ENCODE assay signal across 1 cellular context in genomic region chr9:114117614-114117995, GRCh38.
TF ChIP-seq lines count a peak whose summit lies in the region.

No MANE protein-coding gene starts in this region.

TF ChIP-seq in HepG2, 621 proteins besides CTCF, POLR2A, EP300 and RAD21 (continued from another document and continues in another):
- no peak for TF ChIP-seq SNAPC2 (CRISPR knock-in tag; IDR thresholded peaks at IDR 0.05)
- TF ChIP-seq THYN1 (CRISPR knock-in tag; IDR thresholded peaks at IDR 0.05; ENCODE audit: borderline replicate concordance, low read depth): no peak
- no peak; the same call in 1 of the 2 replicates for TF ChIP-seq ZNF792 (CRISPR knock-in tag; IDR thresholded peaks at IDR 0.05)
- TF ChIP-seq ZBTB39 (CRISPR knock-in tag; IDR thresholded peaks at IDR 0.05): no peak
- TF ChIP-seq JARID2 (CRISPR knock-in tag; IDR thresholded peaks at IDR 0.05; ENCODE audit: insufficient replicate concordance): no peak
- no peak for TF ChIP-seq ZNF724P (CRISPR knock-in tag; IDR thresholded peaks at IDR 0.05; ENCODE audit: borderline replicate concordance)
- TF ChIP-seq, protein P1, sequence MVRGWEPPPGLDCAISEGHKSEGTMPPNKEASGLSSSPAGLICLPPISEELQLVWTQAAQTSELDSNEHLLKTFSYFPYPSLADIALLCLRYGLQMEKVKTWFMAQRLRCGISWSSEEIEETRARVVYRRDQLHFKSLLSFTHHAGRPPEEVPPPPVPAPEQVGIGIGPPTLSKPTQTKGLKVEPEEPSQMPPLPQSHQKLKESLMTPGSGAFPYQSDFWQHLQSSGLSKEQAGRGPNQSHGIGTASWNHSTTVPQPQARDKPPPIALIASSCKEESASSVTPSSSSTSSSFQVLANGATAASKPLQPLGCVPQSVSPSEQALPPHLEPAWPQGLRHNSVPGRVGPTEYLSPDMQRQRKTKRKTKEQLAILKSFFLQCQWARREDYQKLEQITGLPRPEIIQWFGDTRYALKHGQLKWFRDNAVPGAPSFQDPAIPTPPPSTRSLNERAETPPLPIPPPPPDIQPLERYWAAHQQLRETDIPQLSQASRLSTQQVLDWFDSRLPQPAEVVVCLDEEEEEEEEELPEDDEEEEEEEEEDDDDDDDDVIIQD (CRISPR knock-in tag; IDR thresholded peaks at IDR 0.05; ENCODE audit: low read depth): no peak
- no peak for TF ChIP-seq TEF (CRISPR knock-in tag; IDR thresholded peaks at IDR 0.05)
- no peak for TF ChIP-seq CREM (IDR thresholded peaks at IDR 0.05)
- TF ChIP-seq CREM (CRISPR knock-in tag; IDR thresholded peaks at IDR 0.05): no peak
- TF ChIP-seq U2AF2 (IDR thresholded peaks at IDR 0.05; ENCODE audit: low read depth, low read length): no peak
- TF ChIP-seq HOXA9 (CRISPR knock-in tag; IDR thresholded peaks at IDR 0.05; ENCODE audit: borderline replicate concordance): no peak
- TF ChIP-seq KMT2A (CRISPR knock-in tag; IDR thresholded peaks at IDR 0.05): no peak
- TF ChIP-seq MTF1 (CRISPR knock-in tag; IDR thresholded peaks at IDR 0.05): no peak
- no peak for TF ChIP-seq ZSCAN12 (CRISPR knock-in tag; IDR thresholded peaks at IDR 0.05)
- no peak for TF ChIP-seq MAX (IDR thresholded peaks at IDR 0.05)
- no peak for TF ChIP-seq ARID2 (CRISPR knock-in tag; IDR thresholded peaks at IDR 0.05; ENCODE audit: borderline replicate concordance)
- no peak for TF ChIP-seq MEIS1 (CRISPR knock-in tag; IDR thresholded peaks at IDR 0.05; ENCODE audit: borderline replicate concordance)
- TF ChIP-seq RBM22 (optimal IDR thresholded peaks at IDR 0.05; ENCODE audit: low read length): no peak
- TF ChIP-seq, protein P2, sequence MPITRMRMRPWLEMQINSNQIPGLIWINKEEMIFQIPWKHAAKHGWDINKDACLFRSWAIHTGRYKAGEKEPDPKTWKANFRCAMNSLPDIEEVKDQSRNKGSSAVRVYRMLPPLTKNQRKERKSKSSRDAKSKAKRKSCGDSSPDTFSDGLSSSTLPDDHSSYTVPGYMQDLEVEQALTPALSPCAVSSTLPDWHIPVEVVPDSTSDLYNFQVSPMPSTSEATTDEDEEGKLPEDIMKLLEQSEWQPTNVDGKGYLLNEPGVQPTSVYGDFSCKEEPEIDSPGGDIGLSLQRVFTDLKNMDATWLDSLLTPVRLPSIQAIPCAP (CRISPR knock-in tag; IDR thresholded peaks at IDR 0.05; ENCODE audit: low read depth): no peak
- 0 out of 4 replicates have a peak, but pooled peaks of 1 of the 2 experiments have one; percentile 15 for TF ChIP-seq NR2F1 (CRISPR knock-in tag; IDR thresholded peaks at IDR 0.05)
- no peak for TF ChIP-seq ELF1 (CRISPR knock-in tag; IDR thresholded peaks at IDR 0.05)
- TF ChIP-seq, protein P3, sequence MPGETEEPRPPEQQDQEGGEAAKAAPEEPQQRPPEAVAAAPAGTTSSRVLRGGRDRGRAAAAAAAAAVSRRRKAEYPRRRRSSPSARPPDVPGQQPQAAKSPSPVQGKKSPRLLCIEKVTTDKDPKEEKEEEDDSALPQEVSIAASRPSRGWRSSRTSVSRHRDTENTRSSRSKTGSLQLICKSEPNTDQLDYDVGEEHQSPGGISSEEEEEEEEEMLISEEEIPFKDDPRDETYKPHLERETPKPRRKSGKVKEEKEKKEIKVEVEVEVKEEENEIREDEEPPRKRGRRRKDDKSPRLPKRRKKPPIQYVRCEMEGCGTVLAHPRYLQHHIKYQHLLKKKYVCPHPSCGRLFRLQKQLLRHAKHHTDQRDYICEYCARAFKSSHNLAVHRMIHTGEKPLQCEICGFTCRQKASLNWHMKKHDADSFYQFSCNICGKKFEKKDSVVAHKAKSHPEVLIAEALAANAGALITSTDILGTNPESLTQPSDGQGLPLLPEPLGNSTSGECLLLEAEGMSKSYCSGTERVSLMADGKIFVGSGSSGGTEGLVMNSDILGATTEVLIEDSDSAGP (CRISPR knock-in tag; IDR thresholded peaks at IDR 0.05; ENCODE audit: borderline replicate concordance): no peak
- TF ChIP-seq ZNF780A (CRISPR knock-in tag; IDR thresholded peaks at IDR 0.05): no peak
- no peak for TF ChIP-seq POGZ (CRISPR knock-in tag; IDR thresholded peaks at IDR 0.05)
- TF ChIP-seq CEBPB (IDR thresholded peaks at IDR 0.05; ENCODE audit: borderline replicate concordance, low read depth, low read length): no peak
- no peak for TF ChIP-seq ZNF138 (CRISPR knock-in tag; IDR thresholded peaks at IDR 0.05; ENCODE audit: low read depth)
- no peak; the same call in 1 of the 2 replicates for TF ChIP-seq ZNF276 (CRISPR knock-in tag; IDR thresholded peaks at IDR 0.05; ENCODE audit: low read depth)
- TF ChIP-seq, protein P4, sequence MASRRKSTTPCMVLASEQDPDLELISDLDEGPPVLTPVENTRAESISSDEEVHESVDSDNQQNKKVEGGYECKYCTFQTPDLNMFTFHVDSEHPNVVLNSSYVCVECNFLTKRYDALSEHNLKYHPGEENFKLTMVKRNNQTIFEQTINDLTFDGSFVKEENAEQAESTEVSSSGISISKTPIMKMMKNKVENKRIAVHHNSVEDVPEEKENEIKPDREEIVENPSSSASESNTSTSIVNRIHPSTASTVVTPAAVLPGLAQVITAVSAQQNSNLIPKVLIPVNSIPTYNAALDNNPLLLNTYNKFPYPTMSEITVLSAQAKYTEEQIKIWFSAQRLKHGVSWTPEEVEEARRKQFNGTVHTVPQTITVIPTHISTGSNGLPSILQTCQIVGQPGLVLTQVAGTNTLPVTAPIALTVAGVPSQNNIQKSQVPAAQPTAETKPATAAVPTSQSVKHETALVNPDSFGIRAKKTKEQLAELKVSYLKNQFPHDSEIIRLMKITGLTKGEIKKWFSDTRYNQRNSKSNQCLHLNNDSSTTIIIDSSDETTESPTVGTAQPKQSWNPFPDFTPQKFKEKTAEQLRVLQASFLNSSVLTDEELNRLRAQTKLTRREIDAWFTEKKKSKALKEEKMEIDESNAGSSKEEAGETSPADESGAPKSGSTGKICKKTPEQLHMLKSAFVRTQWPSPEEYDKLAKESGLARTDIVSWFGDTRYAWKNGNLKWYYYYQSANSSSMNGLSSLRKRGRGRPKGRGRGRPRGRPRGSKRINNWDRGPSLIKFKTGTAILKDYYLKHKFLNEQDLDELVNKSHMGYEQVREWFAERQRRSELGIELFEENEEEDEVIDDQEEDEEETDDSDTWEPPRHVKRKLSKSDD (CRISPR knock-in tag; IDR thresholded peaks at IDR 0.05; ENCODE audit: low read depth): 0 out of 2 replicates have a peak, but pooled peaks have one; percentile 7
- TF ChIP-seq IKZF1 (IDR thresholded peaks at IDR 0.05): no peak
- no peak for TF ChIP-seq FOXK2 (IDR thresholded peaks at IDR 0.05)
- TF ChIP-seq ZFP90 (CRISPR knock-in tag; IDR thresholded peaks at IDR 0.05; ENCODE audit: borderline replicate concordance): no peak
- no peak for TF ChIP-seq ZBTB49 (CRISPR knock-in tag; IDR thresholded peaks at IDR 0.05; ENCODE audit: borderline replicate concordance)
- TF ChIP-seq, protein P5, sequence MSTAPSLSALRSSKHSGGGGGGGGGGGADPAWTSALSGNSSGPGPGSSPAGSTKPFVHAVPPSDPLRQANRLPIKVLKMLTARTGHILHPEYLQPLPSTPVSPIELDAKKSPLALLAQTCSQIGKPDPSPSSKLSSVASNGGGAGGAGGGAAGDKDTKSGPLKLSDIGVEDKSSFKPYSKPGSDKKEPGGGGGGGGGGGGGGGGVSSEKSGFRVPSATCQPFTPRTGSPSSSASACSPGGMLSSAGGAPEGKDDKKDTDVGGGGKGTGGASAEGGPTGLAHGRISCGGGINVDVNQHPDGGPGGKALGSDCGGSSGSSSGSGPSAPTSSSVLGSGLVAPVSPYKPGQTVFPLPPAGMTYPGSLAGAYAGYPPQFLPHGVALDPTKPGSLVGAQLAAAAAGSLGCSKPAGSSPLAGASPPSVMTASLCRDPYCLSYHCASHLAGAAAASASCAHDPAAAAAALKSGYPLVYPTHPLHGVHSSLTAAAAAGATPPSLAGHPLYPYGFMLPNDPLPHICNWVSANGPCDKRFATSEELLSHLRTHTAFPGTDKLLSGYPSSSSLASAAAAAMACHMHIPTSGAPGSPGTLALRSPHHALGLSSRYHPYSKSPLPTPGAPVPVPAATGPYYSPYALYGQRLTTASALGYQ (CRISPR knock-in tag; IDR thresholded peaks at IDR 0.05): no peak
- no peak for TF ChIP-seq HNRNPH1 (optimal IDR thresholded peaks at IDR 0.05; ENCODE audit: low read depth, low read length)
- no peak for TF ChIP-seq ZSCAN20 (CRISPR knock-in tag; IDR thresholded peaks at IDR 0.05; ENCODE audit: borderline replicate concordance)
- TF ChIP-seq NFYC (CRISPR knock-in tag; IDR thresholded peaks at IDR 0.05): no peak
- TF ChIP-seq FOXO1 (CRISPR knock-in tag; IDR thresholded peaks at IDR 0.05): peak; percentile 22; the same call in 1 of the 2 replicates
- no peak for TF ChIP-seq STAT5B (CRISPR knock-in tag; IDR thresholded peaks at IDR 0.05)
- no peak for TF ChIP-seq ZNF543 (CRISPR knock-in tag; IDR thresholded peaks at IDR 0.05)
- TF ChIP-seq, protein P6, sequence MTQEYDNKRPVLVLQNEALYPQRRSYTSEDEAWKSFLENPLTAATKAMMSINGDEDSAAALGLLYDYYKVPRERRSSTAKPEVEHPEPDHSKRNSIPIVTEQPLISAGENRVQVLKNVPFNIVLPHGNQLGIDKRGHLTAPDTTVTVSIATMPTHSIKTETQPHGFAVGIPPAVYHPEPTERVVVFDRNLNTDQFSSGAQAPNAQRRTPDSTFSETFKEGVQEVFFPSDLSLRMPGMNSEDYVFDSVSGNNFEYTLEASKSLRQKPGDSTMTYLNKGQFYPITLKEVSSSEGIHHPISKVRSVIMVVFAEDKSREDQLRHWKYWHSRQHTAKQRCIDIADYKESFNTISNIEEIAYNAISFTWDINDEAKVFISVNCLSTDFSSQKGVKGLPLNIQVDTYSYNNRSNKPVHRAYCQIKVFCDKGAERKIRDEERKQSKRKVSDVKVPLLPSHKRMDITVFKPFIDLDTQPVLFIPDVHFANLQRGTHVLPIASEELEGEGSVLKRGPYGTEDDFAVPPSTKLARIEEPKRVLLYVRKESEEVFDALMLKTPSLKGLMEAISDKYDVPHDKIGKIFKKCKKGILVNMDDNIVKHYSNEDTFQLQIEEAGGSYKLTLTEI (CRISPR knock-in tag; conservative IDR thresholded peaks at IDR 0.05): no peak
- peak; percentile 52 for TF ChIP-seq HNF4G (IDR thresholded peaks at IDR 0.05; ENCODE audit: borderline replicate concordance, low read depth, low read length)
- no peak; the same call in 1 of the 2 replicates for TF ChIP-seq HNF4G (CRISPR knock-in tag; IDR thresholded peaks at IDR 0.05; ENCODE audit: borderline replicate concordance, low read depth)
- TF ChIP-seq SOX13 (IDR thresholded peaks at IDR 0.05): peak; percentile 84
- TF ChIP-seq SOX13 (CRISPR knock-in tag; conservative IDR thresholded peaks at IDR 0.05 in 1 of 2, IDR thresholded peaks at IDR 0.05 in 1 of 2): peak in 1 of 2 experiments; percentile 93; a peak in 2 of 4 replicates
- TF ChIP-seq ZNF432 (CRISPR knock-in tag; IDR thresholded peaks at IDR 0.05; ENCODE audit: borderline replicate concordance): no peak
- no peak for TF ChIP-seq ZNF878 (CRISPR knock-in tag; IDR thresholded peaks at IDR 0.05)
- no peak for TF ChIP-seq NR3C1 (CRISPR knock-in tag; IDR thresholded peaks at IDR 0.05)
- no peak for TF ChIP-seq ZNF629 (CRISPR knock-in tag; conservative IDR thresholded peaks at IDR 0.05)
- TF ChIP-seq ISL2 (CRISPR knock-in tag; IDR thresholded peaks at IDR 0.05): 0 out of 2 replicates have a peak, but pooled peaks have one; percentile 15
- TF ChIP-seq ZNF530 (CRISPR knock-in tag; IDR thresholded peaks at IDR 0.05; ENCODE audit: low read depth): no peak
- TF ChIP-seq TCF7L2 (IDR thresholded peaks at IDR 0.05; ENCODE audit: low read depth, low read length): no peak
